Comparison of ENCODE assay signal across 29 cellular contexts in the genomic region with DNA sequence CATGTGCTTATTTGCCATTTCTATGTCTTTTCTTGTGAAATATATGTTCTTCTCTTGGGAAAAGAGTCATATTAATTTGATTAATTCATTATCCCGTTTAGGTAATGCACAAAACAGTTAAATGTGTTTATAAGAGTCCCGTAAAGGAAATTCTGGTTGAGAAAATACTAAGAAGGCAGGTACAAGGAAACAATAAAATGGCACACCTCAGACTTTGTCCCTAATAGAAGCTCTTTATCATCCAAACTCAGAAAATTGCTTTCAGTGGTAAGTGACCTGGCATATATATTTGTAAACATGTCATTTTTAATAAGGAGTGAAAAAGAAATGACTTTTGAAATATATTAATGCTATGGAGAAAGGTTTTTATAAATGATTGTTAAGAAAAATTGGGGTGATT.
"Had no signal": no experiment of that assay in that cellular context is flagged by ENCODE, and none has a peak within 500 bp of the region (broad histone marks: within the 10 kb centered on the region; RNA-seq: fewer than 3 reads in every experiment).

No MANE protein-coding gene starts in this region.

- H3K36me3 ChIP-seq: stomach, suprapubic skin, thoracic aorta, thyroid gland, tibial artery, tibial nerve, transverse colon, upper lobe of left lung, upper lobe of right lung, uterus, vagina had no signal

- H3K4me3 Mint-ChIP-seq: stimulated activated effector memory CD8-positive, alpha-beta T cell treated with anti-CD3 and anti-CD28 coated beads, Interleukin-12 subunit alpha, Interleukin-12 subunit beta, amount 100 ng/mL, for 72 hours; stimulated activated memory B cell treated with anti-CD40 and anti-IgM and Interleukin-4, amounts not matched to agents 10 μg/mL and 1 μg/mL and 100 μg/mL, for 72 hours; stimulated activated naive B cell treated with anti-CD40 and anti-IgM and Interleukin-4, amounts not matched to agents 10 μg/mL and 1 μg/mL and 100 μg/mL, for 72 hours; stimulated activated naive CD8-positive, alpha-beta T cell treated with anti-CD3 and anti-CD28 coated beads, Interleukin-15, amount 100 ng/mL, for 72 hours; stimulated activated naive CD8-positive, alpha-beta T cell treated with anti-CD3 and anti-CD28 coated beads, Interleukin-15, Interleukin-2, amounts not matched to agents 100 ng/mL and 50 ng/mL, for 24 hours; type B pancreatic cell had no signal

- H3K9me3 ChIP-seq: stomach, suprapubic skin, testis, thoracic aorta, thyroid gland, tibial artery, tibial nerve, transverse colon, upper lobe of left lung, upper lobe of right lung, uterus, vagina had no signal

- H3K27me3 ChIP-seq: stomach, suprapubic skin, testis, thyroid gland, tibial artery, tibial nerve, transverse colon, upper lobe of left lung, upper lobe of right lung, uterus, vagina had no signal

- ATAC-seq: stimulated activated effector memory CD8-positive, alpha-beta T cell treated with anti-CD3 and anti-CD28 coated beads, Interleukin-12 subunit alpha, Interleukin-12 subunit beta, amount 100 ng/mL, for 72 hours; stimulated activated memory B cell treated with anti-CD40 and anti-IgM and Interleukin-4, amounts not matched to agents 10 μg/mL and 1 μg/mL and 100 μg/mL, for 72 hours; stimulated activated naive B cell treated with anti-CD40 and anti-IgM and Interleukin-4, amounts not matched to agents 10 μg/mL and 1 μg/mL and 100 μg/mL, for 72 hours; stimulated activated naive CD8-positive, alpha-beta T cell treated with anti-CD3 and anti-CD28 coated beads, Interleukin-15, amount 100 ng/mL, for 72 hours; stimulated activated naive CD8-positive, alpha-beta T cell treated with anti-CD3 and anti-CD28 coated beads, Interleukin-15, Interleukin-2, amounts not matched to agents 100 U/mL and 50 U/mL, for 24 hours; upper lobe of right lung had no signal

- H3K27ac Mint-ChIP-seq: stimulated activated effector memory CD8-positive, alpha-beta T cell treated with anti-CD3 and anti-CD28 coated beads, Interleukin-12 subunit alpha, Interleukin-12 subunit beta, amount 100 ng/mL, for 72 hours; stimulated activated memory B cell treated with anti-CD40 and anti-IgM and Interleukin-4, amounts not matched to agents 10 μg/mL and 1 μg/mL and 100 μg/mL, for 72 hours; stimulated activated naive B cell treated with anti-CD40 and anti-IgM and Interleukin-4, amounts not matched to agents 10 μg/mL and 1 μg/mL and 100 μg/mL, for 72 hours; stimulated activated naive CD8-positive, alpha-beta T cell treated with anti-CD3 and anti-CD28 coated beads, Interleukin-15, amount 100 ng/mL, for 72 hours; stimulated activated naive CD8-positive, alpha-beta T cell treated with anti-CD3 and anti-CD28 coated beads, Interleukin-15, Interleukin-2, amounts not matched to agents 100 ng/mL and 50 ng/mL, for 24 hours; type B pancreatic cell had no signal

- H3K9me3 Mint-ChIP-seq: stimulated activated effector memory CD8-positive, alpha-beta T cell treated with anti-CD3 and anti-CD28 coated beads, Interleukin-12 subunit alpha, Interleukin-12 subunit beta, amount 100 ng/mL, for 72 hours; stimulated activated memory B cell treated with anti-CD40 and anti-IgM and Interleukin-4, amounts not matched to agents 10 μg/mL and 1 μg/mL and 100 μg/mL, for 72 hours; stimulated activated naive B cell treated with anti-CD40 and anti-IgM and Interleukin-4, amounts not matched to agents 10 μg/mL and 1 μg/mL and 100 μg/mL, for 72 hours; stimulated activated naive CD8-positive, alpha-beta T cell treated with anti-CD3 and anti-CD28 coated beads, Interleukin-15, amount 100 ng/mL, for 72 hours; stimulated activated naive CD8-positive, alpha-beta T cell treated with anti-CD3 and anti-CD28 coated beads, Interleukin-15, Interleukin-2, amounts not matched to agents 100 ng/mL and 50 ng/mL, for 24 hours had no signal

- H3K27me3 Mint-ChIP-seq: stimulated activated memory B cell treated with anti-CD40 and anti-IgM and Interleukin-4, amounts not matched to agents 10 μg/mL and 1 μg/mL and 100 μg/mL, for 72 hours; stimulated activated naive B cell treated with anti-CD40 and anti-IgM and Interleukin-4, amounts not matched to agents 10 μg/mL and 1 μg/mL and 100 μg/mL, for 72 hours; type B pancreatic cell had no signal

- DNase-seq: stimulated activated CD4-positive, alpha-beta T cell treated with anti-CD3 and anti-CD28 coated beads, Interleukin-2, amount 100 ng/mL, for 48 hours; stimulated activated CD4-positive, alpha-beta T cell treated with anti-CD3 and anti-CD28 coated beads, Interleukin-4, amount 100 ng/mL, for 1 hour; stimulated activated CD4-positive, alpha-beta T cell treated with anti-CD3 and anti-CD28 coated beads, Interleukin-4, amount 100 ng/mL, for 24 hours; stimulated activated CD4-positive, alpha-beta T cell treated with anti-CD3 and anti-CD28 coated beads, Interleukin-4, amount 100 ng/mL, for 4 hours; stimulated activated CD8-positive, alpha-beta memory T cell treated with anti-CD3 and anti-CD28 coated beads, Interleukin-4, amount 100 ng/mL, for 48 hours; stimulated activated naive B cell treated with anti-CD40 and anti-IgM and Interleukin-4, amounts not matched to agents 10 μg/mL and 1 μg/mL and 100 μg/mL, for 72 hours; stimulated activated naive CD4-positive, alpha-beta T cell; stimulated activated naive CD4-positive, alpha-beta T cell treated with Interleukin-2 at 50 U/mL for 16 hours; stimulated activated naive CD8-positive, alpha-beta T cell treated with anti-CD3 and anti-CD28 coated beads, Interleukin-15, amount 100 ng/mL, for 72 hours; stimulated activated naive CD8-positive, alpha-beta T cell treated with anti-CD3 and anti-CD28 coated beads, Interleukin-15, Interleukin-2, amounts not matched to agents 100 U/mL and 50 U/mL, for 24 hours; stomach; substantia nigra; testis; thyroid gland; tibial artery; transverse colon; trophoblast cell; upper lobe of left lung; upper lobe of right lung; uterus had no signal

- H3K4me1 ChIP-seq: stomach, suprapubic skin, testis, tibial artery, tibial nerve, transverse colon, upper lobe of right lung, uterus had no signal

- H3K27ac ChIP-seq: stomach, suprapubic skin, testis, thoracic aorta, thyroid gland, tibial artery, tibial nerve, transverse colon, upper lobe of left lung, upper lobe of right lung, uterus, vagina had no signal

- FAIRE-seq: urothelium cell line had no signal

- H3K36me3 Mint-ChIP-seq: stimulated activated effector memory CD8-positive, alpha-beta T cell treated with anti-CD3 and anti-CD28 coated beads, Interleukin-12 subunit alpha, Interleukin-12 subunit beta, amount 100 ng/mL, for 72 hours; stimulated activated memory B cell treated with anti-CD40 and anti-IgM and Interleukin-4, amounts not matched to agents 10 μg/mL and 1 μg/mL and 100 μg/mL, for 72 hours; stimulated activated naive B cell treated with anti-CD40 and anti-IgM and Interleukin-4, amounts not matched to agents 10 μg/mL and 1 μg/mL and 100 μg/mL, for 72 hours; type B pancreatic cell had no signal

- H3K4me3 ChIP-seq: stomach, suprapubic skin, testis, thoracic aorta, thyroid gland, tibial artery, tibial nerve, transverse colon, upper lobe of left lung, upper lobe of right lung, uterus, vagina had no signal
